ENCODE assay signal across 8 cellular contexts in the genomic region with DNA sequence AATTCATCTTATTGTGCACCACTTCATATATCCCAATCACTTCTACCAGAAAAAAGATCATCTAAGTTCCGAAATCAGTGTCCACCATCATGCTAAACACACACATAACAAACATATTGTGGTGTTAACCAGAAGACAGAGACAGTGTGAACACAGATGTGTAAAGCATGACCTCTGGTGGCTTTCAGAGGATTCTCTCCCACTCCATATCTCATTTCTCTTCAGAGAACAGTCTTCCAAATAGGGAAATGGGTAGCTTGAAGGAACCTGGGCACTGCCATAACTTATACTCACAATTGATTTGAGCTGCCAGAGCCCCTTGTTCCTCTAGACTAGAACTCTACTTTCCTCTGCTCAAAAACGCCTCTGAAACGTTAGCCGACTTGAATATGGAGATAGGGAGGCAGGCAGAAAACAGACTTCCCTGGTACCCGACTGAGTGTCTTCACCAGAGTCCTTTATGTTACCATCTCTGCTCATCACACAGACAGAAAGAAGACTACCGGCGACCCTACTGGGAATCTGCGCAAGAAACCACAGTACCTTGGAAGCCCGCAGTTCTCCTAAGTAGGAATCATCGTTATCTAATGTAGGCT. TPM values are rescaled to one million over a fixed set of nuclear protein-coding genes. Genes with fewer than 3 reads are reported as not detected.
DNase-seq lines count a peak whose midpoint lies in the region; ATAC-seq, FAIRE-seq and TF ChIP-seq lines count a peak whose summit lies in the region.

No MANE protein-coding gene starts in this region.

- H2BK5ac ChIP-seq in mesenchymal stem cell (ENCODE audit: low read depth, low read length, poor library complexity, severe bottlenecking) = no peak overlapping the region

- H3K27ac ChIP-seq in coronary artery (no peak overlapping the region), mesenchymal stem cell (ENCODE audit: low read length, poor library complexity, severe bottlenecking) (no peak overlapping the region)

- H3K4me2 ChIP-seq in mesenchymal stem cell (ENCODE audit: low read length, poor library complexity, severe bottlenecking) = peak overlapping the region; percentile 69

- peak overlapping the region; percentile 85 for H3K9ac ChIP-seq in mesenchymal stem cell (ENCODE audit: low read length)

- H4K8ac ChIP-seq in mesenchymal stem cell (ENCODE audit: low read length) = no peak overlapping the region

- CTCF ChIA-PET in Caco-2 (lab: Charles Lee) = interaction anchor here (0.6 to 2.4 kb wide), 8 partner anchors 12 to 496 kb away, joined by 3 to 10 read pairs (median 6); no protein-coding TSS in a partner anchor

- H3K9me3 ChIP-seq in Caco-2 (no peaks in the 10 kb centered on the region), mesenchymal stem cell (ENCODE audit: control insufficient read depth, low read length) (no peaks in the 10 kb centered on the region)

- H3K36me3 ChIP-seq in Caco-2 (ENCODE audit: control insufficient read depth, insufficient read depth, low read length) (no peaks in the 10 kb centered on the region), mesenchymal stem cell (ENCODE audit: control insufficient read depth in 1 of 2, insufficient read depth in 2 of 2, low read depth in 1 of 2, low read length in 2 of 2) (no peaks in the 10 kb centered on the region)

- H3K4me3 ChIP-seq in Caco-2 (ENCODE audit: low read depth, low read length) (no peak overlapping the region), coronary artery (peak overlapping the region; percentile 64), mesenchymal stem cell (ENCODE audit: insufficient read depth in 1 of 2, low read depth in 1 of 2, low read length in 2 of 2) (peak overlapping the region in 1 of 2 experiments; percentile 64)

- no peaks in the 10 kb centered on the region for H3K27me3 ChIP-seq in Caco-2 (replicated peaks; ENCODE audit: control insufficient read depth, insufficient read depth, low read length)
- peaks cover 16 to 59% of the 10 kb centered on the region in 2 experiments for H3K27me3 ChIP-seq in mesenchymal stem cell (ENCODE audit: control insufficient read depth in 1 of 2, insufficient read depth in 1 of 2, low read length in 2 of 2)

- no peak overlapping the region for H3K4ac ChIP-seq in mesenchymal stem cell (ENCODE audit: low read depth in 1 of 2, low read length in 2 of 2)

- no peak overlapping the region for H4K91ac ChIP-seq in mesenchymal stem cell (ENCODE audit: low read length)

- no peak overlapping the region for H3K14ac ChIP-seq in mesenchymal stem cell (ENCODE audit: low read length in 2 of 2)

- no TSS peak for BruUV-seq in Caco-2 (replicated peaks; lab: Mats Ljungman, UMichigan)

- no peak for DNase-seq in Caco-2
- peak; percentile 40 for DNase-seq in NCI-H748 (lab: John Stamatoyannopoulos, UW; ENCODE audit: unreplicated experiment)
- DNase-seq in coronary artery (ENCODE audit: low spot score) = no peak
- DNase-seq in mesenchymal stem cell = peak; percentile 63
- no peak for DNase-seq in GM19239 (ENCODE audit: insufficient read length, low spot score)

- no peak overlapping the region for H3K18ac ChIP-seq in mesenchymal stem cell (ENCODE audit: low read depth in 1 of 2, low read length in 2 of 2)

- POLR2A ChIA-PET in Caco-2 (lab: Charles Lee) = no interaction called here

- no peak overlapping the region for H2BK120ac ChIP-seq in mesenchymal stem cell (ENCODE audit: low read depth, low read length)

- ATAC-seq in GM19395 (IDR thresholded peaks at IDR 0.05; ENCODE audit: unreplicated experiment) = peak; percentile 33
- ATAC-seq in HG02884 (IDR thresholded peaks at IDR 0.05; ENCODE audit: unreplicated experiment) = no peak
- no peak for ATAC-seq in GM19324 (IDR thresholded peaks at IDR 0.05; ENCODE audit: low FRiP score, unreplicated experiment)

- H3K36me3 Mint-ChIP-seq in Caco-2 (ENCODE audit: insufficient read depth, unreplicated experiment) = peaks cover 9% of the 10 kb centered on the region

- intact Hi-C loops in Caco-2 (cut with micrococcal nuclease; ENCODE audit: unreplicated experiment) = loop anchor here (1.0 to 2.0 kb wide), 4 partner anchors 23 to 81 kb away; no protein-coding TSS in a partner anchor

- peak in 1 of 2 experiments; percentile 31 for TF ChIP-seq CTCF in Caco-2 (IDR thresholded peaks at IDR 0.05; ENCODE audit: insufficient read depth in 1 of 2, low read depth in 1 of 2, low read length in 1 of 2, severe bottlenecking in 1 of 2, unreplicated experiment in 1 of 2)
- no peak for TF ChIP-seq CTCF in coronary artery (IDR thresholded peaks at IDR 0.05)

- H2AFZ ChIP-seq in mesenchymal stem cell (ENCODE audit: low read depth, low read length) = no peak overlapping the region

- no peak for FAIRE-seq in GM19239 (lab: Jason Lieb, UNC)

- no peak overlapping the region for H2AK5ac ChIP-seq in mesenchymal stem cell (ENCODE audit: low read length, severe bottlenecking)

- H3K4me3 Mint-ChIP-seq in Caco-2 (ENCODE audit: unreplicated experiment) = no peak overlapping the region

- 67% methylated on average over 10 of the region's 10 CpGs for WGBS in mesenchymal stem cell

- H2BK12ac ChIP-seq in mesenchymal stem cell (ENCODE audit: low read length in 2 of 2) = no peak overlapping the region

- H3K23ac ChIP-seq in mesenchymal stem cell (ENCODE audit: low read length in 2 of 2) = no peak overlapping the region

- H3K4me1 ChIP-seq in Caco-2 = no peaks in the 10 kb centered on the region; the same call in 1 of the 2 replicates
- peaks cover 19% of the 10 kb centered on the region for H3K4me1 ChIP-seq in mesenchymal stem cell (ENCODE audit: control insufficient read depth, insufficient read depth, low read depth, low read length)

- no peaks in the 10 kb centered on the region for H3K27me3 Mint-ChIP-seq in Caco-2 (ENCODE audit: insufficient read depth, unreplicated experiment)

- H2BK15ac ChIP-seq in mesenchymal stem cell (ENCODE audit: low read depth, poor library complexity, severe bottlenecking) = no peak overlapping the region

- H3K9me3 Mint-ChIP-seq in Caco-2 (ENCODE audit: unreplicated experiment) = no peaks in the 10 kb centered on the region

- H3K27ac Mint-ChIP-seq in Caco-2 (ENCODE audit: unreplicated experiment) = peak overlapping the region; percentile 16

- no peaks in the 10 kb centered on the region for H3K79me1 ChIP-seq in mesenchymal stem cell (replicated peaks; ENCODE audit: low read length, poor library complexity, severe bottlenecking)

- no peaks in the 10 kb centered on the region for H3K4me1 Mint-ChIP-seq in Caco-2 (ENCODE audit: low read depth, unreplicated experiment)

RNA-seq across cellular contexts. Expression of a gene that starts 1.8 kb away (rescaled TPM):
- total RNA-seq in Caco-2 (2022) = 0.75 and 1.6 TPM in 2 replicates
- polyA plus RNA-seq in mesenchymal stem cell (2013, experiment 1 of 2) = 0.35 TPM
- polyA plus RNA-seq in mesenchymal stem cell (2013, experiment 2 of 2) = 0.42 TPM

RNA-seq across cellular contexts. Expression of a gene that starts 21.6 kb away (rescaled TPM):
- total RNA-seq in Caco-2 (2022) = 21.8 and 23.5 TPM in 2 replicates
- polyA plus RNA-seq in mesenchymal stem cell (2013, experiment 1 of 2) = 40.0 TPM
- 39.3 TPM for polyA plus RNA-seq in mesenchymal stem cell (2013, experiment 2 of 2)

RNA-seq across cellular contexts. Expression of a gene that starts 36.4 kb away (rescaled TPM):
- 21.9 and 25.1 TPM in 2 replicates for total RNA-seq in Caco-2 (2022)
- 81.2 TPM for polyA plus RNA-seq in mesenchymal stem cell (2013, experiment 1 of 2)
- 92.6 TPM for polyA plus RNA-seq in mesenchymal stem cell (2013, experiment 2 of 2)

Comparison
In these comparisons a context has a peak if more than half of its experiments do, and no peak if none do; other contexts are left out.
1. DNase-seq: peak in NCI-H748 (single experiment) and mesenchymal stem cell (single experiment); none in Caco-2 (0 of 2), coronary artery (single experiment) and GM19239 (single experiment).